In genomic region chr4:72365981-72366380, GRCh38 we compare ENCODE assay signal across 33 cellular contexts.
"Had no signal": no experiment of that assay in that cellular context is flagged by ENCODE, and none has a peak within 500 bp of the region (broad histone marks: within the 10 kb centered on the region; RNA-seq: fewer than 3 reads in every experiment).

No MANE protein-coding gene starts in this region.

- H3K4me1 ChIP-seq: adrenal gland, body of pancreas, breast epithelium, gastrocnemius medialis, heart left ventricle had no signal

- H3K9me3 ChIP-seq: adrenal gland, body of pancreas, breast epithelium, gastrocnemius medialis, heart left ventricle had no signal

- H3K4me3 ChIP-seq: adrenal gland, body of pancreas, breast epithelium, cardiac muscle cell, coronary artery, dorsolateral prefrontal cortex, gastrocnemius medialis, heart left ventricle had no signal

- H3K36me3 ChIP-seq: adrenal gland, breast epithelium, cardiac muscle cell, gastrocnemius medialis, heart left ventricle had no signal

- H3K27ac ChIP-seq: adrenal gland, body of pancreas, breast epithelium, cardiac muscle cell, coronary artery, dorsolateral prefrontal cortex, gastrocnemius medialis, heart left ventricle had no signal

- ATAC-seq: activated naive CD4-positive, alpha-beta T cell treated with anti-CD3 and anti-CD28 coated beads, Interleukin-2, amount 50 U/mL, for 72 hours; activated T-cell treated with anti-CD3 and anti-CD28 coated beads, Interleukin-2, amount 50 U/mL, for 72 hours; body of pancreas; esophagus mucosa; gastrocnemius medialis; heart left ventricle; T-helper 17 cell had no signal

- DNase-seq: activated CD4-positive, alpha-beta memory T cell treated with anti-CD3 and anti-CD28 coated beads, Interleukin-2, amount 10 ng/mL, durations not matched to agents 7 days and 5 days; activated CD4-positive, alpha-beta T cell treated with anti-CD3 and anti-CD28 coated beads for 4 hours; activated CD4-positive, alpha-beta T cell treated with anti-CD3 and anti-CD28 coated beads, Interleukin-2, amount 10 ng/mL, durations not matched to agents 7 days and 5 days; activated CD4-positive, alpha-beta T cell treated with anti-CD3 and anti-CD28 coated beads, Interleukin-2, amount 50 U/mL, for 4 hours; activated CD4-positive, CD25-positive, alpha-beta regulatory T cell; activated CD4-positive, CD25-positive, alpha-beta regulatory T cell treated with anti-CD3 and anti-CD28 coated beads, Interleukin-2, amount 50 U/mL, for 72 hours; activated CD8-positive, alpha-beta memory T cell treated with anti-CD3 and anti-CD28 coated beads, Interleukin-2, amount 50 U/mL, for 48 hours; activated gamma-delta T cell; activated naive CD4-positive, alpha-beta T cell; activated naive CD4-positive, alpha-beta T cell treated with anti-CD3 and anti-CD28 coated beads, Interleukin-2, amount 10 ng/mL, durations not matched to agents 7 days and 5 days; activated T-cell treated with anti-CD3 and anti-CD28 coated beads for 4 hours; activated T-cell treated with anti-CD3 and anti-CD28 coated beads, Interleukin-2, amount 50 U/mL, for 24 hours; activated T-cell treated with anti-CD3 and anti-CD28 coated beads, Interleukin-2, amount 50 U/mL, for 72 hours; adrenal gland; amygdala; aorta; body of pancreas; central memory CD4-positive, alpha-beta T cell; cerebellar nuclear complex; dorsolateral prefrontal cortex; effector memory CD4-positive, alpha-beta T cell; endodermal cell; gastrocnemius medialis; glutamatergic neuron; heart left ventricle; T-helper 1 cell; T-helper 17 cell; T1000 had no signal

- H3K27me3 ChIP-seq: adrenal gland, body of pancreas, breast epithelium, cardiac muscle cell, dorsolateral prefrontal cortex, gastrocnemius medialis, heart left ventricle had no signal
